Comparison of ENCODE assay signal across 22 cellular contexts in the genomic region with DNA sequence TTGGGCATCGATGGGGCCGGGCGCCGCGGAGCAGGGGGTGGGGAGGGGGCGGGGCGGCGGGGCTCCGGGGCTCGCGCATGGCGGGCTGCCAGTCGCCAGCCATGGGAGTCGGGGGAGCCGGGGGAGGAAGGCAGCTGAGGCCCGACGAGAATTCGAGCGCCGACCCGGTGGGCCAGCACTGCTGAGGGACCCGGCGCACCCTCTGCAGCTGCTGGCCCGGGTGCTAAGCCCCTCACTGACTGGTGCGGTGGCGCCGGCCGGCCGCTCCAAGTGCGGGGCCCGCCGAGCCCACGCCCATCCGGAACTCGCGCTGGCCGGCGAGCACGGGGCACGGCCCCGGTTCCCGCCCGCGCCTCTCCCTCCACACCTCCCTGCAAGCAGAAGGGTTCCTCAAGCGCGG. TPM values are rescaled to one million over a fixed set of nuclear protein-coding genes. Genes with fewer than 3 reads are reported as not detected.
DNase-seq lines count a peak whose midpoint lies in the region; ATAC-seq, FAIRE-seq and TF ChIP-seq lines count a peak whose summit lies in the region.
"Had no signal": no experiment of that assay in that cellular context is flagged by ENCODE, and none has a peak within 500 bp of the region (broad histone marks: within the 10 kb centered on the region; RNA-seq: fewer than 3 reads in every experiment).

No MANE protein-coding gene starts in this region.

- peak overlapping the region; percentile 89 for H3K14ac ChIP-seq in neuronal stem cell (ENCODE audit: low read length)

- no peak overlapping the region for H3K4me3 ChIP-seq in right cardiac atrium (ENCODE audit: low read length)
- H3K4me3 ChIP-seq in endothelial cell of umbilical vein (replicated peaks in 1 of 3; ENCODE audit: insufficient read depth in 1 of 3, low read depth in 1 of 3, low read length in 3 of 3): no peak overlapping the region
- H3K4me3 ChIP-seq in neuronal stem cell (ENCODE audit: low read length in 2 of 2): no peak overlapping the region
- H3K4me3 ChIP-seq: BLaER1 had no signal

- no peaks in the 10 kb centered on the region for H3K79me2 ChIP-seq in endothelial cell of umbilical vein (ENCODE audit: control insufficient read depth, insufficient read depth, low read length)

- FAIRE-seq in endothelial cell of umbilical vein (lab: Jason Lieb, UNC): no peak
- FAIRE-seq: GM12892, GM18507, H1, HepG2 had no signal

- no peak overlapping the region for H4K8ac ChIP-seq in neuronal stem cell (ENCODE audit: low read depth, low read length)

- H2BK5ac ChIP-seq in neuronal stem cell (ENCODE audit: low read length): peak overlapping the region; percentile 13

- H3K27ac ChIP-seq in right cardiac atrium (ENCODE audit: low read length): no peak overlapping the region
- H3K27ac ChIP-seq in endothelial cell of umbilical vein (ENCODE audit: insufficient read depth, low read depth, low read length): no peak overlapping the region
- H3K27ac ChIP-seq in neuronal stem cell (replicated peaks; ENCODE audit: low read length): no peak overlapping the region
- H3K27ac ChIP-seq: BLaER1 had no signal

- TF ChIP-seq POLR2A in endothelial cell of umbilical vein (IDR thresholded peaks at IDR 0.05; ENCODE audit: low read depth, low read length): no peak

- ATAC-seq in right cardiac atrium: peak in 1 of 2 donors; percentile 21
- no peak for ATAC-seq in Right ventricle myocardium superior (ENCODE audit: poor library complexity)
- no peak for ATAC-seq in GM21786 (IDR thresholded peaks at IDR 0.05; ENCODE audit: unreplicated experiment)
- ATAC-seq: HepG2 had no signal

- POLR2A ChIA-PET in endothelial cell of umbilical vein (lab: Charles Lee): no interaction called here

- no peaks in the 10 kb centered on the region for H3K36me3 ChIP-seq in endothelial cell of umbilical vein (ENCODE audit: control insufficient read depth in 2 of 2, extremely low read depth in 1 of 2, insufficient read depth in 2 of 2, low read length in 2 of 2)
- no peaks in the 10 kb centered on the region for H3K36me3 ChIP-seq in neuronal stem cell (replicated peaks in 1 of 2; ENCODE audit: control insufficient read depth in 2 of 2, insufficient read depth in 2 of 2, low read length in 2 of 2)
- H3K36me3 ChIP-seq: BLaER1 had no signal

- H3K9ac ChIP-seq in endothelial cell of umbilical vein (replicated peaks; ENCODE audit: extremely low read depth, insufficient read depth, low read length) (no peak overlapping the region), neuronal stem cell (ENCODE audit: low read depth, low read length, poor library complexity) (peak overlapping the region; percentile 21)
- H3K9ac ChIP-seq: BLaER1 had no signal

- H3K23ac ChIP-seq in neuronal stem cell (ENCODE audit: low read depth, low read length, poor library complexity): no peak overlapping the region

- no peaks in the 10 kb centered on the region for H3K9me3 ChIP-seq in right cardiac atrium (ENCODE audit: control insufficient read depth, low read length)
- no peaks in the 10 kb centered on the region for H3K9me3 ChIP-seq in endothelial cell of umbilical vein (replicated peaks; ENCODE audit: control insufficient read depth, insufficient read depth, low read length)
- no peaks in the 10 kb centered on the region for H3K9me3 ChIP-seq in neuronal stem cell (replicated peaks in 1 of 2; ENCODE audit: control insufficient read depth in 2 of 2, insufficient read depth in 1 of 2, low read depth in 1 of 2, low read length in 2 of 2)

- DNase-seq in right cardiac atrium (peak in 2 of 3 donors; percentile 41 to 42), Right ventricle myocardium superior (no peak), endothelial cell of umbilical vein (ENCODE audit: low read depth, low spot score) (no peak), neuronal stem cell (ENCODE audit: low spot score) (no peak), NCI-H2227 treated with DMSO at 0.1 percent for 48 hours (lab: John Stamatoyannopoulos, UW) (no peak)
- no peak for DNase-seq in stimulated activated CD4-positive, alpha-beta T cell treated with anti-CD3 and anti-CD28 coated beads, Interleukin-2, amount 100 ng/mL, for 24 hours
- DNase-seq: 8988T; CD4-positive, alpha-beta memory T cell; DMS153; DMS79; GDM1; H9 had no signal

- H3K18ac ChIP-seq in neuronal stem cell (ENCODE audit: low read length): no peak overlapping the region

- no peak overlapping the region for H2AK5ac ChIP-seq in neuronal stem cell (ENCODE audit: low read depth, low read length)

- no peaks in the 10 kb centered on the region for H3K9me1 ChIP-seq in endothelial cell of umbilical vein (replicated peaks; ENCODE audit: control insufficient read depth, extremely low read depth, insufficient read depth, low read length)

- dilution Hi-C loops in endothelial cell of umbilical vein (cut with MboI; ENCODE audit: extremely low pct_ligation_motif_present, low sequenced_read_pairs): no loop called here

- intact Hi-C loops in right cardiac atrium (cut with DNase I): no loop called here
- intact Hi-C loops in Right ventricle myocardium superior (cut with DNase I): no loop called here
- intact Hi-C loops in endothelial cell of umbilical vein (cut with micrococcal nuclease): no loop called here

- TF ChIP-seq CTCF in endothelial cell of umbilical vein (IDR thresholded peaks at IDR 0.05; ENCODE audit: extremely low read depth in 1 of 2, insufficient read depth in 1 of 2, low read depth in 1 of 2, low read length in 2 of 2): no peak

- WGBS in right cardiac atrium: 69% methylated on average over 46 of the region's 46 CpGs
- WGBS in neuronal stem cell (ENCODE audit: extremely low coverage in 2 of 2, insufficient read length in 2 of 2, insufficient replicate concordance in 1 of 2), 2 donors: no CpG with 5 or more reads among the region's 46 CpGs

- H3K4ac ChIP-seq in neuronal stem cell (ENCODE audit: low read length): no peak overlapping the region

- no peak overlapping the region for H2BK120ac ChIP-seq in neuronal stem cell (ENCODE audit: low read depth, low read length)

- CTCF ChIA-PET in endothelial cell of umbilical vein (lab: Charles Lee): interaction anchor here (0.8 kb wide), 1 partner anchor 46 kb away, joined by 3 read pairs; no protein-coding TSS in a partner anchor

- no TSS peak for BruUV-seq in endothelial cell of umbilical vein (replicated peaks; lab: Mats Ljungman, UMichigan)

- H3K79me1 ChIP-seq in neuronal stem cell (ENCODE audit: low read depth, low read length): no peaks in the 10 kb centered on the region

- H3K4me1 ChIP-seq in right cardiac atrium (ENCODE audit: control insufficient read depth, insufficient read depth, low read length) (no peaks in the 10 kb centered on the region), endothelial cell of umbilical vein (ENCODE audit: control insufficient read depth, extremely low read depth, insufficient read depth, low read length) (no peaks in the 10 kb centered on the region), neuronal stem cell (ENCODE audit: control insufficient read depth in 2 of 2, insufficient read depth in 1 of 2, low read depth in 1 of 2, low read length in 2 of 2) (no peaks in the 10 kb centered on the region)
- H3K4me1 ChIP-seq: BLaER1 had no signal

- H2AFZ ChIP-seq in endothelial cell of umbilical vein (ENCODE audit: low read depth, low read length) (peak overlapping the region; percentile 47), neuronal stem cell (ENCODE audit: low read length) (no peak overlapping the region)

- H4K20me1 ChIP-seq in endothelial cell of umbilical vein (replicated peaks; ENCODE audit: control insufficient read depth, extremely low read depth, insufficient read depth, low read length): no peaks in the 10 kb centered on the region
- H4K20me1 ChIP-seq: BLaER1 had no signal

- H3K4me2 ChIP-seq in endothelial cell of umbilical vein (ENCODE audit: insufficient read depth, low read length) (no peak overlapping the region), neuronal stem cell (ENCODE audit: insufficient read depth, low read length, poor library complexity, severe bottlenecking) (no peak overlapping the region)
- H3K4me2 ChIP-seq: BLaER1 had no signal

- no peak overlapping the region for H2BK15ac ChIP-seq in neuronal stem cell (ENCODE audit: low read length)

- no peak overlapping the region for H4K91ac ChIP-seq in neuronal stem cell (ENCODE audit: low read depth, low read length, poor library complexity)

- H3K27me3 ChIP-seq in right cardiac atrium (ENCODE audit: control insufficient read depth, insufficient read depth) (no peaks in the 10 kb centered on the region), endothelial cell of umbilical vein (ENCODE audit: control insufficient read depth in 2 of 2, insufficient read depth in 2 of 2, low read length in 2 of 2) (peaks cover 0 to 6% of the 10 kb centered on the region in 2 experiments), neuronal stem cell (ENCODE audit: control insufficient read depth in 3 of 3, insufficient read depth in 3 of 3, low read depth in 1 of 3, low read length in 3 of 3) (peaks cover 0 to 5% (median 2%) of the 10 kb centered on the region in 3 experiments)
- H3K27me3 ChIP-seq: BLaER1 had no signal

- H2BK12ac ChIP-seq in neuronal stem cell (ENCODE audit: low read length): no peak overlapping the region

TF ChIP-seq in endothelial cell of umbilical vein, 7 proteins besides CTCF, POLR2A, EP300 and RAD21 (continues in another document):
- TF ChIP-seq GATA2 (IDR thresholded peaks at IDR 0.05; ENCODE audit: insufficient read depth, insufficient read length, low read depth, low read length) (no peak), JUN (IDR thresholded peaks at IDR 0.05; ENCODE audit: borderline replicate concordance, insufficient read depth, insufficient read length, low read depth) (no peak), EZH2 (IDR thresholded peaks at IDR 0.05; ENCODE audit: borderline replicate concordance, low read depth, low read length, severe bottlenecking) (no peak), POLR2AphosphoS5 (IDR thresholded peaks at IDR 0.05; ENCODE audit: insufficient read depth, low read depth, low read length) (no peak), MYC (IDR thresholded peaks at IDR 0.05; ENCODE audit: low read depth, low read length) (no peak), MAX (IDR thresholded peaks at IDR 0.05; ENCODE audit: insufficient read depth, insufficient read length) (no peak)

RNA-seq across cellular contexts. Expression of gene GSX2, which starts 49.4 kb away (rescaled TPM):
- total RNA-seq in right cardiac atrium (not detected), Right ventricle myocardium superior (not detected), endothelial cell of umbilical vein (not detected in 2 replicates)
- polyA plus RNA-seq in right cardiac atrium (not detected), endothelial cell of umbilical vein (not detected in 2 replicates)
- polyA plus RNA-seq in endothelial cell of umbilical vein (2011; cell fraction: cytosol; rRNA removed): not detected in 2 replicates
- polyA plus RNA-seq in endothelial cell of umbilical vein (2011; cell fraction: nucleus; rRNA removed): not detected in 2 replicates
- polyA plus RNA-seq in endothelial cell of umbilical vein (2012): not detected in 2 replicates
- polyA minus RNA-seq in endothelial cell of umbilical vein: not detected in 2 replicates
- polyA minus RNA-seq in endothelial cell of umbilical vein (2011; cell fraction: cytosol; rRNA and poly(A)+ RNA removed): not detected
- polyA minus RNA-seq in endothelial cell of umbilical vein (2011; cell fraction: nucleus; rRNA and poly(A)+ RNA removed): not detected in 2 replicates
- not detected for polyA plus RNA-seq in neuronal stem cell (2013, experiment 1 of 2)
- not detected for polyA plus RNA-seq in neuronal stem cell (2013, experiment 2 of 2)
- total RNA-seq: A673; CD4-positive, alpha-beta memory T cell; Daoy; H1; H9; HepG2 had no signal
- polyA plus RNA-seq: AG04450; CD14-positive monocyte; CD4-positive, alpha-beta memory T cell; H1; HepG2 had no signal

Comparison
In these comparisons a context has a peak if more than half of its experiments do, and no peak if none do; other contexts are left out.
1. DNase-seq: peak in right cardiac atrium (2 of 3); none in Right ventricle myocardium superior (single experiment), endothelial cell of umbilical vein (single experiment), neuronal stem cell (single experiment), stimulated activated CD4-positive, alpha-beta T cell treated with anti-CD3 and anti-CD28 coated beads, Interleukin-2, amount 100 ng/mL, for 24 hours (0 of 2) and NCI-H2227 treated with DMSO at 0.1 percent for 48 hours (single experiment).